Comparison of ENCODE assay signal across 21 cellular contexts in genomic region chr6:222468-222867, GRCh38.
DNase-seq lines count a peak whose midpoint lies in the region; ATAC-seq, FAIRE-seq and TF ChIP-seq lines count a peak whose summit lies in the region.
"Had no signal": no experiment of that assay in that cellular context is flagged by ENCODE, and none has a peak within 500 bp of the region (broad histone marks: within the 10 kb centered on the region; RNA-seq: fewer than 3 reads in every experiment).

No MANE protein-coding gene starts in this region.

- no peak for ATAC-seq in activated T-cell treated with anti-CD3 and anti-CD28 coated beads, Interleukin-2, amount 50 U/mL, for 4 hours
- no peak for ATAC-seq in PC-3
- ATAC-seq in heart right ventricle, result no peak
- ATAC-seq: lower lobe of right lung had no signal

- intact Hi-C loops in PC-3 (cut with micrococcal nuclease), result no loop called here
- intact Hi-C loops in heart right ventricle (cut with DNase I), result no loop called here

- H3K79me2 ChIP-seq in PC-3 (ENCODE audit: low read length), result no peaks in the 10 kb centered on the region
- no peaks in the 10 kb centered on the region for H3K79me2 ChIP-seq in keratinocyte (ENCODE audit: control insufficient read depth, insufficient read depth, low read length)

- H3K27me3 ChIP-seq in PC-3 (ENCODE audit: low read length), result no peaks in the 10 kb centered on the region
- no peaks in the 10 kb centered on the region for H3K27me3 ChIP-seq in keratinocyte (ENCODE audit: control insufficient read depth, extremely low read depth, insufficient read depth, low read length)
- peaks cover 0 to 22% (median 4%) of the 10 kb centered on the region in 7 donors for H3K27me3 ChIP-seq in heart right ventricle
- H3K27me3 ChIP-seq: BLaER1, ovary had no signal

- peak overlapping the region; percentile 91 for H3K27ac Mint-ChIP-seq in activated T-cell treated with anti-CD3 and anti-CD28 coated beads, Interleukin-2, amount 50 U/mL, for 24 hours
- H3K27ac Mint-ChIP-seq: nephron had no signal

- FAIRE-seq in GM18507 (lab: Jason Lieb, UNC) (peak; percentile 5), keratinocyte (lab: Jason Lieb, UNC) (no peak)
- FAIRE-seq: RCC 7860 had no signal

- no peaks in the 10 kb centered on the region for H3K9me3 Mint-ChIP-seq in activated T-cell treated with anti-CD3 and anti-CD28 coated beads, Interleukin-2, amount 50 U/mL, for 24 hours
- no peaks in the 10 kb centered on the region for H3K9me3 Mint-ChIP-seq in activated T-cell treated with anti-CD3 and anti-CD28 coated beads, Interleukin-2, amount 50 U/mL, for 4 hours
- H3K9me3 Mint-ChIP-seq: nephron had no signal

- peaks cover 4% of the 10 kb centered on the region for H3K36me3 Mint-ChIP-seq in activated T-cell treated with anti-CD3 and anti-CD28 coated beads, Interleukin-2, amount 50 U/mL, for 24 hours (ENCODE audit: low read depth)
- no peaks in the 10 kb centered on the region for H3K36me3 Mint-ChIP-seq in activated T-cell treated with anti-CD3 and anti-CD28 coated beads, Interleukin-2, amount 50 U/mL, for 4 hours (ENCODE audit: insufficient read depth)

- H3K27ac ChIP-seq in PC-3 (ENCODE audit: low read length), result peak overlapping the region; percentile 63
- H3K27ac ChIP-seq in keratinocyte (ENCODE audit: control insufficient read depth, insufficient read depth, low read length), result peak overlapping the region; percentile 33
- no peak overlapping the region for H3K27ac ChIP-seq in heart right ventricle
- H3K27ac ChIP-seq: BLaER1, lower lobe of right lung, ovary, transverse colon had no signal

- H3F3A ChIP-seq in PC-3 (ENCODE audit: low read length, unreplicated experiment), result no peaks in the 10 kb centered on the region

- no peak overlapping the region for H3K9ac ChIP-seq in PC-3 (ENCODE audit: low read length)
- peak overlapping the region; percentile 11 for H3K9ac ChIP-seq in keratinocyte (ENCODE audit: control insufficient read depth, extremely low read depth, insufficient read depth, low read length)
- H3K9ac ChIP-seq: BLaER1 had no signal

- H3K4me2 ChIP-seq in PC-3 (ENCODE audit: low read length), result peak overlapping the region; percentile 48
- H3K4me2 ChIP-seq in keratinocyte (ENCODE audit: control insufficient read depth, extremely low read depth, insufficient read depth, low read depth, low read length), result peak overlapping the region; percentile 22
- H3K4me2 ChIP-seq: BLaER1, smooth muscle cell had no signal

- H4K20me1 ChIP-seq in PC-3 (ENCODE audit: low read length) (no peaks in the 10 kb centered on the region), keratinocyte (ENCODE audit: control insufficient read depth, extremely low read depth, insufficient read depth, low read length) (no peaks in the 10 kb centered on the region)
- H4K20me1 ChIP-seq: BLaER1 had no signal

- H3K4me3 ChIP-seq in PC-3 (ENCODE audit: low read length) (no peak overlapping the region), keratinocyte (ENCODE audit: control insufficient read depth in 2 of 3, extremely low read depth in 1 of 3, insufficient read depth in 2 of 3, low read depth in 1 of 3, low read length in 3 of 3) (no peak overlapping the region), heart right ventricle (no peak overlapping the region)
- H3K4me3 ChIP-seq: BLaER1, lower lobe of right lung, ovary, smooth muscle cell, transverse colon had no signal

- no peaks in the 10 kb centered on the region for H3K9me3 ChIP-seq in PC-3 (ENCODE audit: low read length)
- peaks cover 12% of the 10 kb centered on the region for H3K9me3 ChIP-seq in keratinocyte (ENCODE audit: control insufficient read depth, low read depth, low read length)
- peaks cover 0 to 3% (median 0%) of the 10 kb centered on the region in 11 donors for H3K9me3 ChIP-seq in heart right ventricle
- H3K9me3 ChIP-seq: BLaER1, lower lobe of right lung, ovary, transverse colon had no signal

- no peaks in the 10 kb centered on the region for H3K9me2 ChIP-seq in PC-3 (replicated peaks; ENCODE audit: low read length)

- BruUV-seq in PC-3 (replicated peaks; lab: Mats Ljungman, UMichigan), result no TSS peak

- no peak for TF ChIP-seq CTCF in PC-3 (conservative IDR thresholded peaks at IDR 0.05; ENCODE audit: low read depth, low read length)
- TF ChIP-seq CTCF in keratinocyte (optimal IDR thresholded peaks at IDR 0.05 in 1 of 3, IDR thresholded peaks at IDR 0.05 in 1 of 3, conservative IDR thresholded peaks at IDR 0.05 in 1 of 3; ENCODE audit: extremely low read depth in 1 of 3, insufficient read depth in 2 of 3, low read length in 3 of 3), result no peak
- no peak for TF ChIP-seq CTCF in heart right ventricle (IDR thresholded peaks at IDR 0.05)

- H3K36me3 ChIP-seq in PC-3 (ENCODE audit: low read depth, low read length) (no peaks in the 10 kb centered on the region), keratinocyte (ENCODE audit: control insufficient read depth in 2 of 2, extremely low read depth in 1 of 2, insufficient read depth in 2 of 2, low read length in 2 of 2) (no peaks in the 10 kb centered on the region), heart right ventricle (no peaks in the 10 kb centered on the region)
- H3K36me3 ChIP-seq: BLaER1, lower lobe of right lung, ovary, transverse colon had no signal

- WGBS in heart right ventricle, 2 donors, result 87 to 89% methylated on average over 5 of the region's 5 CpGs

- H3K9me1 ChIP-seq in keratinocyte (ENCODE audit: control insufficient read depth, extremely low read depth, insufficient read depth, low read length), result no peaks in the 10 kb centered on the region

- no peak for DNase-seq in activated T-cell treated with anti-CD3 and anti-CD28 coated beads, Interleukin-2, amount 50 U/mL, for 24 hours
- DNase-seq in activated T-cell treated with anti-CD3 and anti-CD28 coated beads, Interleukin-2, amount 50 U/mL, for 4 hours, result no peak
- DNase-seq in GM18507 (ENCODE audit: extremely low spot score, insufficient read length, low read depth) (no peak), PC-3 (no peak), keratinocyte (ENCODE audit: low read depth, low spot score) (no peak), heart right ventricle (no peak), NCI-H2081 (lab: John Stamatoyannopoulos, UW) (no peak)
- DNase-seq: activated CD4-positive, alpha-beta T cell treated with anti-CD3 and anti-CD28 coated beads for 1 hour; activated effector memory CD4-positive, alpha-beta T cell treated with Interleukin-2 at 50 U/mL for 16 hours; amniotic stem cell; H7; lower lobe of right lung; NCI-H2029; NCI-H526; ovary; SIG-M5; transverse colon had no signal

- peaks cover 96% of the 10 kb centered on the region for H3K4me1 Mint-ChIP-seq in activated T-cell treated with anti-CD3 and anti-CD28 coated beads, Interleukin-2, amount 50 U/mL, for 24 hours (ENCODE audit: low read depth)
- peaks cover 65% of the 10 kb centered on the region for H3K4me1 Mint-ChIP-seq in activated T-cell treated with anti-CD3 and anti-CD28 coated beads, Interleukin-2, amount 50 U/mL, for 4 hours (ENCODE audit: low read depth)

- H3K4me3 Mint-ChIP-seq in activated T-cell treated with anti-CD3 and anti-CD28 coated beads, Interleukin-2, amount 50 U/mL, for 24 hours, result peak overlapping the region; percentile 0
- H3K4me3 Mint-ChIP-seq in activated T-cell treated with anti-CD3 and anti-CD28 coated beads, Interleukin-2, amount 50 U/mL, for 4 hours, result no peak overlapping the region
- H3K4me3 Mint-ChIP-seq: nephron had no signal

- peaks cover 4% of the 10 kb centered on the region for H3K27me3 Mint-ChIP-seq in activated T-cell treated with anti-CD3 and anti-CD28 coated beads, Interleukin-2, amount 50 U/mL, for 24 hours
- no peaks in the 10 kb centered on the region for H3K27me3 Mint-ChIP-seq in activated T-cell treated with anti-CD3 and anti-CD28 coated beads, Interleukin-2, amount 50 U/mL, for 4 hours (ENCODE audit: low read depth)

- POLR2A ChIA-PET in PC-3 (lab: Charles Lee; ENCODE audit: unreplicated experiment), result interaction anchor here (0.6 kb wide), 1 partner anchor 56 kb away, joined by 3 read pairs; no protein-coding TSS in a partner anchor

- no peak overlapping the region for H2AFZ ChIP-seq in PC-3 (ENCODE audit: low read length)
- H2AFZ ChIP-seq in keratinocyte (ENCODE audit: control insufficient read depth, low read length), result no peak overlapping the region

- H3K4me1 ChIP-seq in PC-3 (ENCODE audit: insufficient read depth, low read length) (peaks cover 64% of the 10 kb centered on the region), keratinocyte (ENCODE audit: control insufficient read depth, extremely low read depth, insufficient read depth, low read length) (peaks cover 37% of the 10 kb centered on the region), heart right ventricle (peaks cover 0 to 48% (median 6%) of the 10 kb centered on the region in 9 donors)
- H3K4me1 ChIP-seq: transverse colon had no signal

- dilution Hi-C loops in keratinocyte (cut with MboI; ENCODE audit: extremely low pct_ligation_motif_present, low sequenced_read_pairs), result no loop called here

- CTCF ChIA-PET in PC-3 (lab: Charles Lee), result no interaction called here

Comparison
In these comparisons a context has a peak if more than half of its experiments do, and no peak if none do; other contexts are left out.
1. H3K27ac ChIP-seq: peak in PC-3 (single experiment) and keratinocyte (single experiment); none in heart right ventricle (0 of 10).